8 cellular contexts compared by ENCODE assay signal in genomic region chr7:140923358-140924006, GRCh38. TPM values are rescaled to one million over a fixed set of nuclear protein-coding genes. Genes with fewer than 3 reads are reported as not detected.
A peak's percentile ranks its signal among the peaks of the same experiment; 100 is the strongest.
DNase-seq lines count a peak whose midpoint lies in the region; ATAC-seq and TF ChIP-seq lines count a peak whose summit lies in the region.

No MANE protein-coding gene starts in this region.

- H3K4me3 ChIP-seq in Loucy (ENCODE audit: low read length, poor library complexity, severe bottlenecking) (peak overlapping the region; percentile 92), lower leg skin (ENCODE audit: low read depth, poor library complexity, severe bottlenecking) (peak overlapping the region; percentile 96), urinary bladder (ENCODE audit: low read depth, low read length) (peak overlapping the region; percentile 92)

- DNase-seq in C1 segment of cervical spinal cord (lab: John Stamatoyannopoulos, UW) (peak in 9 of 14 donors; percentile 20 to 65 (median 42)), cerebellum (ENCODE audit: low spot score) (peak; percentile 15), lower leg skin (ENCODE audit: low spot score in 2 of 2) (no peak)
- DNase-seq in activated T-cell treated with anti-CD3 and anti-CD28 coated beads, Interleukin-2, amount 50 U/mL, for 1 hour: no peak

- peak overlapping the region; percentile 89 for H3K4me2 ChIP-seq in Loucy (ENCODE audit: low read depth, low read length, poor library complexity, severe bottlenecking)

- H3K27me3 ChIP-seq in Loucy (ENCODE audit: insufficient read depth, low read length, poor library complexity, severe bottlenecking): no peaks in the 10 kb centered on the region

- ATAC-seq in GM21390 (IDR thresholded peaks at IDR 0.05; ENCODE audit: unreplicated experiment): peak; percentile 8
- no peak for ATAC-seq in activated CD4-positive, CD25-positive, alpha-beta regulatory T cell treated with anti-CD3 and anti-CD28 coated beads, Interleukin-2, amount 50 U/mL, for 24 hours

- TF ChIP-seq CTCF in Loucy (conservative IDR thresholded peaks at IDR 0.05; ENCODE audit: low read length): no peak
- TF ChIP-seq CTCF in lower leg skin (IDR thresholded peaks at IDR 0.05): no peak

- peak overlapping the region; percentile 94 for H3K9ac ChIP-seq in Loucy (ENCODE audit: low read depth, low read length, poor library complexity, severe bottlenecking)

- no peaks in the 10 kb centered on the region for H3K9me3 ChIP-seq in Loucy (ENCODE audit: insufficient read depth, low read depth, low read length)

- H2AFZ ChIP-seq in Loucy (ENCODE audit: low read length): peak overlapping the region; percentile 98

- peaks cover 58% of the 10 kb centered on the region for H3K79me2 ChIP-seq in Loucy (ENCODE audit: insufficient read depth, low read length)

- WGBS in lower leg skin, 2 donors: 3% methylated on average over 11 of the region's 11 CpGs
- 3% methylated on average over 11 of the region's 11 CpGs for WGBS in urinary bladder

- H3K9me2 ChIP-seq in Loucy (replicated peaks; ENCODE audit: low read depth, low read length): no peaks in the 10 kb centered on the region

- H3K36me3 ChIP-seq in Loucy (ENCODE audit: insufficient read depth, low read length): no peaks in the 10 kb centered on the region
- H3K36me3 ChIP-seq in urinary bladder (ENCODE audit: insufficient read depth): no peaks in the 10 kb centered on the region

- peaks cover 31% of the 10 kb centered on the region for H4K20me1 ChIP-seq in Loucy (ENCODE audit: insufficient read depth, low read length, poor library complexity, severe bottlenecking)

- H3K27ac ChIP-seq in urinary bladder (ENCODE audit: low read depth): peak overlapping the region; percentile 100

- intact Hi-C loops in lower leg skin (cut with DNase I; ENCODE audit: low total_unique reads): no loop called here

- H3K4me1 ChIP-seq in Loucy (ENCODE audit: insufficient read depth, low read length, poor library complexity, severe bottlenecking) (peaks cover 39% of the 10 kb centered on the region), urinary bladder (ENCODE audit: insufficient read depth) (no peaks in the 10 kb centered on the region)

- H3F3A ChIP-seq in Loucy (ENCODE audit: low read depth): no peaks in the 10 kb centered on the region

- no peak for TF ChIP-seq POLR2A in lower leg skin (IDR thresholded peaks at IDR 0.05)

RNA-seq across cellular contexts. Expression of gene BRAF, which starts 1.2 kb away (rescaled TPM):
- 94.5 TPM for total RNA-seq in cerebellum
- total RNA-seq in lower leg skin: 10 to 100 TPM; 36.5 to 59.6 (median 45.4) TPM
- 98.2 TPM for total RNA-seq in urinary bladder
- 8.4 TPM for polyA plus RNA-seq in urinary bladder

Comparison
In these comparisons a context has a peak if more than half of its experiments do, and no peak if none do; other contexts are left out.
1. DNase-seq: peak in C1 segment of cervical spinal cord (9 of 14) and cerebellum (single experiment); none in lower leg skin (0 of 2) and activated T-cell treated with anti-CD3 and anti-CD28 coated beads, Interleukin-2, amount 50 U/mL, for 1 hour (single experiment).
2. Peak in every context shown above with its lines, with median percentiles within 50 percentile points of each other: H3K4me3 ChIP-seq.